17 cellular contexts compared by ENCODE assay signal in the genomic region with DNA sequence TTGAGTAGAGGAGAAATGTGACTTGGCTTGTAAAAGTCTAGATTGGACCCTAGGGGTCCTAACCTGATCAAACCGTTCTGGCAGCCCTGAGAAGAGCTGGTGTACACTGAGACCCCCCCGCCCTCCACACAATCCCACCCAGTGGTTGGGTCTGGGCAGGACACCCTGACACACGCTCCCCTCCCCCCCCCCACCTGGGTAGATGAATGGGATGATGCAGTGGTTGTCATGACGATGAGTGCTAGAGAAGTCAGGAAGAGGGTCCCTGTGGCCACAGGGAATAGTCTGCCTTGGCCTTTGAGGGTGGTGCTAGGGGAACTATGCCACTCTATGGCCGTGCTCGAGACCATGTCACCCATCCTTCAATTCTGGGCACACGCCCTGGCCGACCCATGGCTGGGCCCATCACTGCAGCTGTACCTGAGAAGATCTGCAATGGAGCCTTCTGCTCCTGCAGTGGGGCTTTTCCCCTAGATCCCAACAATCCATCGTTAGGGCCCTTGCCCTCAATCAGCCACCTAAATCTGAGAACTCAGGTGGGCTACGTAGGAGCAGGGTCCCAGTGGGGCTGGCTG.
"Had no signal": no experiment of that assay in that cellular context is flagged by ENCODE, and none has a peak within 500 bp of the region (broad histone marks: within the 10 kb centered on the region; RNA-seq: fewer than 3 reads in every experiment).

No MANE protein-coding gene starts in this region.

- H3K27ac Mint-ChIP-seq: activated CD4-positive, alpha-beta T cell treated with anti-CD3 and anti-CD28 coated beads, Interleukin-2, amount 10 ng/mL, durations not matched to agents 7 days and 5 days; activated CD8-positive, alpha-beta T cell treated with anti-CD3 and anti-CD28 coated beads, Interleukin-2, amount 10 ng/mL, durations not matched to agents 7 days and 5 days; nephron had no signal

- H3K4me3 Mint-ChIP-seq: activated CD4-positive, alpha-beta T cell treated with anti-CD3 and anti-CD28 coated beads, Interleukin-2, amount 10 ng/mL, durations not matched to agents 7 days and 5 days; activated CD8-positive, alpha-beta T cell treated with anti-CD3 and anti-CD28 coated beads, Interleukin-2, amount 10 ng/mL, durations not matched to agents 7 days and 5 days; activated naive CD4-positive, alpha-beta T cell treated with anti-CD3 and anti-CD28 coated beads, Interleukin-2, amount 50 U/mL, for 24 hours; activated T-cell treated with anti-CD3 and anti-CD28 coated beads, Interleukin-2, amount 50 U/mL, for 4 hours had no signal

- H3K27me3 Mint-ChIP-seq: activated CD4-positive, alpha-beta T cell treated with anti-CD3 and anti-CD28 coated beads, Interleukin-2, amount 10 ng/mL, durations not matched to agents 7 days and 5 days; activated naive CD4-positive, alpha-beta T cell treated with anti-CD3 and anti-CD28 coated beads, Interleukin-2, amount 50 U/mL, for 24 hours had no signal

- H3K27me3 ChIP-seq: esophagus muscularis mucosa, gastroesophageal sphincter, heart left ventricle, tibial nerve had no signal

- DNase-seq: activated CD4-positive, alpha-beta T cell treated with anti-CD3 and anti-CD28 coated beads, Interleukin-2, amount 10 ng/mL, durations not matched to agents 7 days and 5 days; activated CD8-positive, alpha-beta T cell treated with anti-CD3 and anti-CD28 coated beads, Interleukin-2, amount 10 ng/mL, durations not matched to agents 7 days and 5 days; activated effector memory CD4-positive, alpha-beta T cell treated with Interleukin-2 at 50 U/mL for 16 hours; activated T-cell treated with anti-CD3 and anti-CD28 coated beads, Interleukin-2, amount 50 U/mL, for 4 hours; cerebellar nuclear complex; effector CD8-positive, alpha-beta T cell; heart left ventricle; mesenchymal stem cell; stimulated activated naive CD8-positive, alpha-beta T cell treated with anti-CD3 and anti-CD28 coated beads, Interleukin-15, Interleukin-2, amounts not matched to agents 100 U/mL and 50 U/mL, for 24 hours; substantia nigra had no signal

- H3K9me3 ChIP-seq: esophagus muscularis mucosa, gastroesophageal sphincter, heart left ventricle, prostate gland, tibial nerve had no signal

- H3K4me1 ChIP-seq: prostate gland had no signal

- H3K27ac ChIP-seq: esophagus muscularis mucosa, gastroesophageal sphincter, heart left ventricle, prostate gland, tibial nerve had no signal

- H3K9me3 Mint-ChIP-seq: activated CD4-positive, alpha-beta T cell treated with anti-CD3 and anti-CD28 coated beads, Interleukin-2, amount 10 ng/mL, durations not matched to agents 7 days and 5 days; activated naive CD4-positive, alpha-beta T cell treated with anti-CD3 and anti-CD28 coated beads, Interleukin-2, amount 50 U/mL, for 24 hours; activated T-cell treated with anti-CD3 and anti-CD28 coated beads, Interleukin-2, amount 50 U/mL, for 4 hours; nephron had no signal

- ATAC-seq: activated CD8-positive, alpha-beta T cell treated with anti-CD3 and anti-CD28 coated beads, Interleukin-2, amount 10 ng/mL, durations not matched to agents 7 days and 5 days; activated T-cell treated with anti-CD3 and anti-CD28 coated beads, Interleukin-2, amount 50 U/mL, for 4 hours; gastroesophageal sphincter; heart left ventricle; right cardiac atrium; stimulated activated naive CD8-positive, alpha-beta T cell treated with anti-CD3 and anti-CD28 coated beads, Interleukin-15, Interleukin-2, amounts not matched to agents 100 U/mL and 50 U/mL, for 24 hours had no signal
